12 cellular contexts compared by ENCODE assay signal in genomic region chr5:59766394-59766793, GRCh38.
DNase-seq lines count a peak whose midpoint lies in the region; ATAC-seq and TF ChIP-seq lines count a peak whose summit lies in the region.
"Had no signal": no experiment of that assay in that cellular context is flagged by ENCODE, and none has a peak within 500 bp of the region (broad histone marks: within the 10 kb centered on the region; RNA-seq: fewer than 3 reads in every experiment).

No MANE protein-coding gene starts in this region.

- no peak for TF ChIP-seq EP300 in upper lobe of left lung (IDR thresholded peaks at IDR 0.05)

- H3K27me3 ChIP-seq in breast epithelium = peaks cover 0 to 10% of the 10 kb centered on the region in 2 donors
- H3K27me3 ChIP-seq in adrenal gland = peaks cover 10% of the 10 kb centered on the region
- no peaks in the 10 kb centered on the region for H3K27me3 ChIP-seq in lower lobe of right lung (ENCODE audit: low read depth)
- H3K27me3 ChIP-seq in upper lobe of right lung = no peaks in the 10 kb centered on the region
- H3K27me3 ChIP-seq in upper lobe of left lung = no peaks in the 10 kb centered on the region
- H3K27me3 ChIP-seq: tibial nerve had no signal

- no peak for TF ChIP-seq POLR2A in breast epithelium (IDR thresholded peaks at IDR 0.05)
- TF ChIP-seq POLR2A in adrenal gland (IDR thresholded peaks at IDR 0.05) = no peak
- no peak for TF ChIP-seq POLR2A in upper lobe of left lung (IDR thresholded peaks at IDR 0.05)

- peak in 1 of 2 donors; percentile 18 for ATAC-seq in lower lobe of right lung
- ATAC-seq in upper lobe of right lung = peak; percentile 13
- ATAC-seq in HG02588 (IDR thresholded peaks at IDR 0.05; ENCODE audit: unreplicated experiment) = no peak
- no peak for ATAC-seq in upper lobe of left lung (ENCODE audit: low FRiP score in 2 of 2)

- H3K4me1 ChIP-seq in breast epithelium = no peaks in the 10 kb centered on the region
- H3K4me1 ChIP-seq in adrenal gland (replicated peaks in 1 of 2) = peaks cover 0 to 12% of the 10 kb centered on the region in 2 donors
- peaks cover 17% of the 10 kb centered on the region for H3K4me1 ChIP-seq in lower lobe of right lung
- peaks cover 5% of the 10 kb centered on the region for H3K4me1 ChIP-seq in upper lobe of right lung
- peaks cover 4 to 15% (median 5%) of the 10 kb centered on the region in 4 donors for H3K4me1 ChIP-seq in upper lobe of left lung

- intact Hi-C loops in MCF 10A (cut with micrococcal nuclease) (no loop called here), breast epithelium (cut with DNase I; ENCODE audit: low total_unique reads) (no loop called here), adrenal gland (cut with DNase I) (no loop called here), lower lobe of right lung (cut with DNase I) (no loop called here), upper lobe of right lung (cut with DNase I) (no loop called here)

- H3K4me3 ChIP-seq in breast epithelium = peak overlapping the region in 1 of 3 donors; percentile 37
- no peak overlapping the region for H3K4me3 ChIP-seq in adrenal gland
- peak overlapping the region; percentile 13 for H3K4me3 ChIP-seq in lower lobe of right lung
- peak overlapping the region; percentile 53 for H3K4me3 ChIP-seq in upper lobe of right lung
- no peak overlapping the region for H3K4me3 ChIP-seq in upper lobe of left lung

- no peak for TF ChIP-seq CTCF in MCF 10A (IDR thresholded peaks at IDR 0.05; ENCODE audit: unreplicated experiment)
- no peak for TF ChIP-seq CTCF in breast epithelium (IDR thresholded peaks at IDR 0.05)
- no peak for TF ChIP-seq CTCF in adrenal gland (IDR thresholded peaks at IDR 0.05)
- TF ChIP-seq CTCF in lower lobe of right lung (IDR thresholded peaks at IDR 0.05) = no peak
- no peak for TF ChIP-seq CTCF in upper lobe of right lung (IDR thresholded peaks at IDR 0.05)
- no peak for TF ChIP-seq CTCF in upper lobe of left lung (IDR thresholded peaks at IDR 0.05)

- DNase-seq in MCF 10A (ENCODE audit: unreplicated experiment) (peak; percentile 76), breast epithelium (ENCODE audit: low spot score in 2 of 2) (no peak), adrenal gland (peak in 4 of 7 donors; percentile 13 to 32 (median 20)), lower lobe of right lung (peak; percentile 47), upper lobe of right lung (no peak), NOMO-1 treated with dmso at 0.1 percent for 144 hours (lab: John Stamatoyannopoulos, UW; ENCODE audit: unreplicated experiment) (no peak), upper lobe of left lung (no peak)
- DNase-seq: CD4-positive, alpha-beta memory T cell; NCI-H1436 treated with DMSO at 0.1 percent for 48 hours; stimulated activated CD4-positive, alpha-beta T cell treated with anti-CD3 and anti-CD28 coated beads, Interleukin-12 subunit alpha, Interleukin-12 subunit beta, amount 100 ng/mL, for 4 hours had no signal

- no peaks in the 10 kb centered on the region for H3K27me3 Mint-ChIP-seq in MCF 10A (ENCODE audit: insufficient read depth, unreplicated experiment)

- CTCF ChIA-PET in MCF 10A (lab: Yijun Ruan, JAX) = interaction anchor here (0.7 to 2.9 kb wide), 4 partner anchors 10 to 22 kb away, joined by 3 to 9 read pairs (median 5); no protein-coding TSS in a partner anchor

- H3K27ac Mint-ChIP-seq in MCF 10A (ENCODE audit: low read depth, unreplicated experiment) = peak overlapping the region; percentile 98
- H3K27ac Mint-ChIP-seq: CD4-positive, alpha-beta memory T cell had no signal

- no peaks in the 10 kb centered on the region for H3K9me3 ChIP-seq in breast epithelium
- H3K9me3 ChIP-seq in adrenal gland (replicated peaks in 1 of 3) = no peaks in the 10 kb centered on the region
- no peaks in the 10 kb centered on the region for H3K9me3 ChIP-seq in lower lobe of right lung
- no peaks in the 10 kb centered on the region for H3K9me3 ChIP-seq in upper lobe of right lung
- no peaks in the 10 kb centered on the region for H3K9me3 ChIP-seq in upper lobe of left lung
- H3K9me3 ChIP-seq: tibial nerve had no signal

- H3K9me3 Mint-ChIP-seq in MCF 10A (ENCODE audit: unreplicated experiment) = no peaks in the 10 kb centered on the region

- no peaks in the 10 kb centered on the region for H3K36me3 Mint-ChIP-seq in MCF 10A (ENCODE audit: insufficient read depth, unreplicated experiment)
- H3K36me3 Mint-ChIP-seq: CD4-positive, alpha-beta memory T cell had no signal

- WGBS in adrenal gland, 4 donors = 32 to 43% (median 37%) methylated on average over 5 of the region's 5 CpGs
- 35 to 50% methylated on average over 5 of the region's 5 CpGs for WGBS in upper lobe of left lung, 2 donors

- BruUV-seq in MCF 10A (replicated peaks; lab: Mats Ljungman, UMichigan) = no TSS peak

- POLR2A ChIA-PET in MCF 10A (lab: Yijun Ruan, JAX) = interaction anchor here (0.6 to 12.4 kb wide), 12 partner anchors 8 to 1178 kb away, joined by 3 to 437 read pairs (median 5); partner anchors contain the start of genes ERCC8 and NDUFAF2

- H3K36me3 ChIP-seq in breast epithelium = no peaks in the 10 kb centered on the region
- no peaks in the 10 kb centered on the region for H3K36me3 ChIP-seq in adrenal gland (replicated peaks in 1 of 2)
- H3K36me3 ChIP-seq in lower lobe of right lung = no peaks in the 10 kb centered on the region
- no peaks in the 10 kb centered on the region for H3K36me3 ChIP-seq in upper lobe of right lung
- H3K36me3 ChIP-seq in upper lobe of left lung = no peaks in the 10 kb centered on the region
- H3K36me3 ChIP-seq: tibial nerve had no signal

- no peak overlapping the region for H3K27ac ChIP-seq in breast epithelium
- H3K27ac ChIP-seq in adrenal gland = no peak overlapping the region
- no peak overlapping the region for H3K27ac ChIP-seq in lower lobe of right lung
- no peak overlapping the region for H3K27ac ChIP-seq in upper lobe of right lung
- no peak overlapping the region for H3K27ac ChIP-seq in upper lobe of left lung

- peak overlapping the region; percentile 98 for H3K4me3 Mint-ChIP-seq in MCF 10A (ENCODE audit: unreplicated experiment)
- H3K4me3 Mint-ChIP-seq: CD4-positive, alpha-beta memory T cell had no signal

- peaks cover 39% of the 10 kb centered on the region for H3K4me1 Mint-ChIP-seq in MCF 10A (ENCODE audit: insufficient read depth, unreplicated experiment)

Comparison
In these comparisons a context has a peak if more than half of its experiments do, and no peak if none do; other contexts are left out.
1. DNase-seq: peak in MCF 10A (single experiment), adrenal gland (4 of 7) and lower lobe of right lung (single experiment); none in breast epithelium (0 of 2), upper lobe of right lung (single experiment), NOMO-1 treated with dmso at 0.1 percent for 144 hours (single experiment) and upper lobe of left lung (0 of 2).
2. H3K4me3 ChIP-seq: peak in lower lobe of right lung (single experiment) and upper lobe of right lung (single experiment); none in adrenal gland (0 of 4) and upper lobe of left lung (0 of 4).